In genomic region chr19:35006342-35006998, GRCh38 we compare ENCODE assay signal across 1 cellular context.
A peak's percentile ranks its signal among the peaks of the same experiment; 100 is the strongest.
TF ChIP-seq lines count a peak whose summit lies in the region.

No MANE protein-coding gene starts in this region.

TF ChIP-seq in HepG2, 621 proteins besides CTCF, POLR2A, EP300 and RAD21 (continued from another document and continues in another):
- no peak for TF ChIP-seq TIGD3 (CRISPR knock-in tag; IDR thresholded peaks at IDR 0.05; ENCODE audit: borderline replicate concordance)
- no peak for TF ChIP-seq DDIT3 (CRISPR knock-in tag; IDR thresholded peaks at IDR 0.05)
- TF ChIP-seq THAP9 (CRISPR knock-in tag; IDR thresholded peaks at IDR 0.05; ENCODE audit: borderline replicate concordance) = no peak
- TF ChIP-seq ZNF530 (CRISPR knock-in tag; IDR thresholded peaks at IDR 0.05; ENCODE audit: low read depth) = no peak
- 0 out of 2 replicates have a peak, but pooled peaks have one; percentile 44 for TF ChIP-seq ZBTB39 (CRISPR knock-in tag; IDR thresholded peaks at IDR 0.05)
- 0 out of 2 replicates have a peak, but pooled peaks have one; percentile 48 for TF ChIP-seq ZNF263 (CRISPR knock-in tag; IDR thresholded peaks at IDR 0.05)
- TF ChIP-seq GATA4 (IDR thresholded peaks at IDR 0.05; ENCODE audit: borderline replicate concordance, low read depth) = peak; percentile 96
- no peak for TF ChIP-seq KAT2B (IDR thresholded peaks at IDR 0.05; ENCODE audit: borderline replicate concordance, low read depth, low read length)
- TF ChIP-seq KDM5B (CRISPR knock-in tag; IDR thresholded peaks at IDR 0.05; ENCODE audit: borderline replicate concordance) = no peak
- peak; percentile 95; the same call in 1 of the 2 replicates for TF ChIP-seq HMG20A (CRISPR knock-in tag; IDR thresholded peaks at IDR 0.05; ENCODE audit: borderline replicate concordance)
- TF ChIP-seq ZNF225 (CRISPR knock-in tag; IDR thresholded peaks at IDR 0.05) = no peak
- 0 out of 2 replicates have a peak, but pooled peaks have one; percentile 41 for TF ChIP-seq ZNF724P (CRISPR knock-in tag; IDR thresholded peaks at IDR 0.05; ENCODE audit: borderline replicate concordance)
- TF ChIP-seq ZNF343 (CRISPR knock-in tag; IDR thresholded peaks at IDR 0.05) = no peak
- TF ChIP-seq HNRNPL (IDR thresholded peaks at IDR 0.05; ENCODE audit: low read depth, low read length) = no peak
- TF ChIP-seq ZNF607 (CRISPR knock-in tag; IDR thresholded peaks at IDR 0.05; ENCODE audit: borderline replicate concordance) = peak; percentile 11; the same call in 1 of the 2 replicates
- TF ChIP-seq POLR2AphosphoS2 (IDR thresholded peaks at IDR 0.05; ENCODE audit: low read depth, low read length) = no peak
- TF ChIP-seq PATZ1 (CRISPR knock-in tag; IDR thresholded peaks at IDR 0.05) = peak; percentile 99
- peak; percentile 84; the same call in 1 of the 2 replicates for TF ChIP-seq FOXO1 (CRISPR knock-in tag; IDR thresholded peaks at IDR 0.05)
- TF ChIP-seq HDAC2 (CRISPR knock-in tag; IDR thresholded peaks at IDR 0.05) = peak; percentile 98
- TF ChIP-seq SRY (CRISPR knock-in tag; IDR thresholded peaks at IDR 0.05) = no peak
- peak; percentile 40; the same call in 1 of the 2 replicates for TF ChIP-seq ATF7-NPFF (CRISPR knock-in tag; IDR thresholded peaks at IDR 0.05; ENCODE audit: low read depth)
- TF ChIP-seq LRRFIP1 (CRISPR knock-in tag; conservative IDR thresholded peaks at IDR 0.05) = no peak
- peak; percentile 39 for TF ChIP-seq ZNF205 (CRISPR knock-in tag; IDR thresholded peaks at IDR 0.05)
- TF ChIP-seq ZNF12 (CRISPR knock-in tag; IDR thresholded peaks at IDR 0.05) = no peak
- TF ChIP-seq NKX3-1 (CRISPR knock-in tag; IDR thresholded peaks at IDR 0.05) = peak; percentile 48; the same call in 1 of the 2 replicates
- TF ChIP-seq ZBTB10 (CRISPR knock-in tag; IDR thresholded peaks at IDR 0.05; ENCODE audit: borderline replicate concordance) = no peak
- TF ChIP-seq HNF1B (CRISPR knock-in tag; IDR thresholded peaks at IDR 0.05) = peak; percentile 67
- TF ChIP-seq FOXP4 (CRISPR knock-in tag; IDR thresholded peaks at IDR 0.05) = peak; percentile 90
- TF ChIP-seq MBD4 (IDR thresholded peaks at IDR 0.05; ENCODE audit: borderline replicate concordance, low read length) = no peak; the same call in 1 of the 2 replicates
- TF ChIP-seq NFAT5 (CRISPR knock-in tag; IDR thresholded peaks at IDR 0.05) = no peak
- peak; percentile 54; the same call in 1 of the 2 replicates for TF ChIP-seq FOXK1 (CRISPR knock-in tag; IDR thresholded peaks at IDR 0.05; ENCODE audit: borderline replicate concordance, low read depth)
